In genomic region chr10:1431229-1431628, GRCh38 we compare ENCODE assay signal across 11 cellular contexts.
"Had no signal": no experiment of that assay in that cellular context is flagged by ENCODE, and none has a peak within 500 bp of the region (broad histone marks: within the 10 kb centered on the region; RNA-seq: fewer than 3 reads in every experiment).

No MANE protein-coding gene starts in this region.

- H2AFZ ChIP-seq: GM23248, GM23338 had no signal

- H3K9ac ChIP-seq: GM23248 had no signal

- H3K27ac Mint-ChIP-seq: GM23338, H9, HFFc6 had no signal

- FAIRE-seq: H1, H54 had no signal

- H3K27ac ChIP-seq: GM23248 had no signal

- H3K4me2 ChIP-seq: GM23338 had no signal

- DNase-seq: GM23248, GOT3, H7, H9, HCEC 1CT, HFFc6 had no signal

- ATAC-seq: GM23338, HCT116 had no signal

- H3K4me3 ChIP-seq: GM23248, GM23338, HAP-1 had no signal

- H3K36me3 ChIP-seq: HAP-1 had no signal

- H3K4me1 ChIP-seq: HAP-1 had no signal

- H3K9me3 ChIP-seq: HAP-1 had no signal
